ENCODE assay signal across 8 cellular contexts in genomic region chr12:49336645-49337584, GRCh38. TPM values are rescaled to one million over a fixed set of nuclear protein-coding genes. Genes with fewer than 3 reads are reported as not detected.
DNase-seq lines count a peak whose midpoint lies in the region; ATAC-seq and TF ChIP-seq lines count a peak whose summit lies in the region.

Gene C1QL4, minus strand, starts transcription at chr12:49337188. Its CDS starts 711 bp downstream, at chr12:49336477.

- H3K9me3 Mint-ChIP-seq in activated CD8-positive, alpha-beta T cell treated with anti-CD3 and anti-CD28 coated beads for 36 hours, result no peaks in the 10 kb centered on the region

- ATAC-seq in HG03108 (IDR thresholded peaks at IDR 0.05; ENCODE audit: unreplicated experiment) (peak; percentile 59), GM18858 (IDR thresholded peaks at IDR 0.05; ENCODE audit: unreplicated experiment) (no peak)
- ATAC-seq in activated CD8-positive, alpha-beta T cell treated with anti-CD3 and anti-CD28 coated beads for 36 hours, result peak; percentile 89

- peak within 1 kb of the TSS; percentile 35 for H3K4me3 Mint-ChIP-seq in activated CD8-positive, alpha-beta T cell treated with anti-CD3 and anti-CD28 coated beads for 36 hours

- no peaks in the 10 kb centered on the region for H3K36me3 Mint-ChIP-seq in activated CD8-positive, alpha-beta T cell treated with anti-CD3 and anti-CD28 coated beads for 36 hours (ENCODE audit: low read depth)

- POLR2A ChIA-PET in activated CD8-positive, alpha-beta T cell treated with anti-CD3 and anti-CD28 coated beads for 36 hours (lab: Charles Lee), result interaction anchor here (1.1 to 1.5 kb wide), 3 partner anchors 12 to 48 kb away, joined by 3 read pairs; no protein-coding TSS in a partner anchor

- peaks cover 15% of the 10 kb centered on the region for H3K4me1 Mint-ChIP-seq in activated CD8-positive, alpha-beta T cell treated with anti-CD3 and anti-CD28 coated beads for 36 hours (ENCODE audit: low read depth)

- DNase-seq in GM10266 (ENCODE audit: extremely low spot score), result peak; percentile 94
- DNase-seq in NCI-H774 (lab: John Stamatoyannopoulos, UW), result peak; percentile 76
- DNase-seq in activated CD8-positive, alpha-beta T cell treated with anti-CD3 and anti-CD28 coated beads for 36 hours, result peak; percentile 90
- DNase-seq in effector CD4-positive, alpha-beta T cell, result peak; percentile 83
- peak; percentile 82 for DNase-seq in medulla oblongata (ENCODE audit: extremely low spot score)
- peak; percentile 81 for DNase-seq in stimulated activated CD8-positive, alpha-beta memory T cell treated with anti-CD3 and anti-CD28 coated beads, Interleukin-12 subunit alpha, Interleukin-12 subunit beta, amount 100 ng/mL, for 1 hour (ENCODE audit: low read depth)

- intact Hi-C loops in activated CD8-positive, alpha-beta T cell treated with anti-CD3 and anti-CD28 coated beads for 36 hours (cut with micrococcal nuclease), result no loop called here

- peak; percentile 86 for TF ChIP-seq CTCF in GM10266 (IDR thresholded peaks at IDR 0.05; ENCODE audit: control insufficient read depth, insufficient read depth, low read depth, missing control alignments)
- peak; percentile 96 for TF ChIP-seq CTCF in activated CD8-positive, alpha-beta T cell treated with anti-CD3 and anti-CD28 coated beads for 36 hours (IDR thresholded peaks at IDR 0.05)

- H3K27me3 Mint-ChIP-seq in activated CD8-positive, alpha-beta T cell treated with anti-CD3 and anti-CD28 coated beads for 36 hours, result peaks cover 71% of the 10 kb centered on the region

- CTCF ChIA-PET in activated CD8-positive, alpha-beta T cell treated with anti-CD3 and anti-CD28 coated beads for 36 hours (lab: Charles Lee), result interaction anchor here (0.6 to 5.8 kb wide), 18 partner anchors 11 to 182 kb away, joined by 3 to 40 read pairs (median 4); partner anchors contain the start of genes PRPH and TROAP

- H3K27ac Mint-ChIP-seq in activated CD8-positive, alpha-beta T cell treated with anti-CD3 and anti-CD28 coated beads for 36 hours, result no peak within 1 kb of the TSS

RNA-seq across cellular contexts. Expression of gene C1QL4, which starts in this region (rescaled TPM):
- not detected for total RNA-seq in activated CD8-positive, alpha-beta T cell treated with anti-CD3 and anti-CD28 coated beads for 36 hours

Comparison
In these comparisons a context has a peak if more than half of its experiments do, and no peak if none do; other contexts are left out.
1. Peak in DNase-seq and ATAC-seq in activated CD8-positive, alpha-beta T cell treated with anti-CD3 and anti-CD28 coated beads for 36 hours; RNA of the gene not detected or under 1 TPM.